ENCODE assay signal across 10 cellular contexts in genomic region chr20:63741354-63741675, GRCh38. TPM values are rescaled to one million over a fixed set of nuclear protein-coding genes. Genes with fewer than 3 reads are reported as not detected.
DNase-seq lines count a peak whose midpoint lies in the region; ATAC-seq and TF ChIP-seq lines count a peak whose summit lies in the region.
"Had no signal": no experiment of that assay in that cellular context is flagged by ENCODE, and none has a peak within 500 bp of the region (broad histone marks: within the 10 kb centered on the region; RNA-seq: fewer than 3 reads in every experiment).

No MANE protein-coding gene starts in this region.

- no peaks in the 10 kb centered on the region for H3K9me3 Mint-ChIP-seq in T-helper 2 cell treated with Interferon-gamma antibody and Interleukin-4, amounts not matched to agents 5 μg/mL and 100 μg/mL, for 36 hours

- H3K27ac ChIP-seq in adrenal gland (peak overlapping the region; percentile 33 to 94 (median 85)), temporal lobe (ENCODE audit: low read depth, low read length) (peak overlapping the region; percentile 72)

- intact Hi-C loops in adrenal gland (cut with DNase I) = no loop called here

- H3K4me3 Mint-ChIP-seq in T-helper 2 cell treated with Interferon-gamma antibody and Interleukin-4, amounts not matched to agents 5 μg/mL and 100 μg/mL, for 36 hours = peak overlapping the region; percentile 70

- 12 to 26% (median 16%) methylated on average over 6 of the region's 6 CpGs; no CpG with 5 or more reads in 1 of the 4 donors for WGBS in adrenal gland, 4 donors

- TF ChIP-seq POLR2A in adrenal gland (IDR thresholded peaks at IDR 0.05) = no peak

- H3K27me3 Mint-ChIP-seq in T-helper 2 cell treated with Interferon-gamma antibody and Interleukin-4, amounts not matched to agents 5 μg/mL and 100 μg/mL, for 36 hours (ENCODE audit: low read depth) = no peaks in the 10 kb centered on the region

- no peak for ATAC-seq in HG03342 (IDR thresholded peaks at IDR 0.05; ENCODE audit: unreplicated experiment)
- ATAC-seq in HG03457 (IDR thresholded peaks at IDR 0.05; ENCODE audit: unreplicated experiment) = no peak

- TF ChIP-seq CTCF in adrenal gland (IDR thresholded peaks at IDR 0.05) = no peak
- TF ChIP-seq CTCF in kidney epithelial cell (IDR thresholded peaks at IDR 0.05; ENCODE audit: insufficient read depth, low read length, poor library complexity, severe bottlenecking) = no peak

- peaks cover 4% of the 10 kb centered on the region for H3K4me1 Mint-ChIP-seq in T-helper 2 cell treated with Interferon-gamma antibody and Interleukin-4, amounts not matched to agents 5 μg/mL and 100 μg/mL, for 36 hours (ENCODE audit: low read depth)

- H3K27ac Mint-ChIP-seq in T-helper 2 cell treated with Interferon-gamma antibody and Interleukin-4, amounts not matched to agents 5 μg/mL and 100 μg/mL, for 36 hours = no peak overlapping the region

- H3K36me3 ChIP-seq in adrenal gland (replicated peaks in 1 of 2) = peaks cover 0 to 29% of the 10 kb centered on the region in 2 donors
- peaks cover 2% of the 10 kb centered on the region for H3K36me3 ChIP-seq in kidney epithelial cell (ENCODE audit: control insufficient read depth, insufficient read depth, low read length)

- peak overlapping the region in 2 of 4 donors; percentile 44 to 83 for H3K4me3 ChIP-seq in adrenal gland
- H3K4me3 ChIP-seq in kidney epithelial cell (ENCODE audit: low read depth, low read length) = peak overlapping the region; percentile 57

- DNase-seq in T-helper 2 cell treated with Interferon-gamma antibody and Interleukin-4, amounts not matched to agents 5 μg/mL and 100 μg/mL, for 36 hours (ENCODE audit: low spot score) = no peak
- DNase-seq in T-helper 2 cell = no peak
- DNase-seq in adrenal gland = no peak
- DNase-seq in kidney epithelial cell (ENCODE audit: low read depth) = no peak
- DNase-seq in retina = no peak
- DNase-seq: activated CD4-positive, alpha-beta T cell treated with anti-CD3 and anti-CD28 coated beads, Interleukin-2, amount 50 U/mL, for 4 hours; stimulated activated naive CD4-positive, alpha-beta T cell treated with Interleukin-2 at 50 U/mL for 16 hours had no signal

- H3K27me3 ChIP-seq in adrenal gland (no peaks in the 10 kb centered on the region), kidney epithelial cell (ENCODE audit: control insufficient read depth, insufficient read depth, low read length) (no peaks in the 10 kb centered on the region)

- peaks cover 36 to 42% of the 10 kb centered on the region in 2 donors for H3K4me1 ChIP-seq in adrenal gland (replicated peaks in 1 of 2)

- H3K36me3 Mint-ChIP-seq in T-helper 2 cell treated with Interferon-gamma antibody and Interleukin-4, amounts not matched to agents 5 μg/mL and 100 μg/mL, for 36 hours (ENCODE audit: low read depth) = peaks cover 13% of the 10 kb centered on the region

- H3K9me3 ChIP-seq in adrenal gland (replicated peaks in 1 of 3) = no peaks in the 10 kb centered on the region

RNA-seq across cellular contexts. Expression of gene SLC2A4RG, which starts 1.7 kb away (rescaled TPM):
- total RNA-seq in adrenal gland (100 to 1,000 TPM in 1 of 8 donors, 10 to 100 TPM in 7; 28.4 to 122 (median 47.9) TPM), kidney epithelial cell (50.2 and 91.1 TPM in 2 replicates), temporal lobe (2.5 TPM)
- polyA plus RNA-seq in adrenal gland = 100 to 1,000 TPM in 2 of 3 donors, 1 to 10 TPM in 1; 7.9 to 210 (median 150) TPM

RNA-seq across cellular contexts. Expression of gene LIME1, which starts 4.9 kb away (rescaled TPM):
- total RNA-seq in adrenal gland = 10 to 100 TPM in 4 of 8 donors, 1 to 10 TPM in 4; 1.6 to 32.2 (median 8.4) TPM
- polyA plus RNA-seq in adrenal gland = 100 to 1,000 TPM in 1 of 3 donors, 10 to 100 TPM in 1, under 1 TPM in 1; 0.22 to 103 (median 45.0) TPM
- 9.4 and 14.0 TPM in 2 replicates for total RNA-seq in kidney epithelial cell
- total RNA-seq in temporal lobe = 2.7 TPM

RNA-seq across cellular contexts. Expression of gene ZGPAT, which starts 33.5 kb away (rescaled TPM):
- total RNA-seq in adrenal gland (10 to 100 TPM; 25.8 to 56.2 (median 35.3) TPM), kidney epithelial cell (39.8 and 42.6 TPM in 2 replicates), temporal lobe (7.6 TPM)
- polyA plus RNA-seq in adrenal gland = 100 to 1,000 TPM in 1 of 3 donors, 10 to 100 TPM in 1, 1 to 10 TPM in 1; 4.4 to 120 (median 61.7) TPM

RNA-seq across cellular contexts. Expression of gene ARFRP1, which starts 33.5 kb away (rescaled TPM):
- total RNA-seq in adrenal gland (10 to 100 TPM; 31.7 to 63.8 (median 42.2) TPM), kidney epithelial cell (47.7 and 56.9 TPM in 2 replicates), temporal lobe (18.7 TPM)
- polyA plus RNA-seq in adrenal gland = 10 to 100 TPM; 18.8 to 75.9 (median 52.2) TPM

RNA-seq across cellular contexts. Expression of gene TNFRSF6B, which starts 44.9 kb away (rescaled TPM):
- total RNA-seq in adrenal gland (1 to 10 TPM in 5 of 8 donors, under 1 TPM in 1, not detected in 2; 0.78 to 6.7 (median 2.6) TPM), kidney epithelial cell (97.0 and 119 TPM in 2 replicates), temporal lobe (0.49 TPM)
- 10 to 100 TPM in 2 of 3 donors, not detected in 1; 36.1 to 43.3 TPM for polyA plus RNA-seq in adrenal gland
